In genomic region chr2:66512626-66513025, GRCh38 we compare ENCODE assay signal across 1 cellular context.
TF ChIP-seq lines count a peak whose summit lies in the region.

No MANE protein-coding gene starts in this region.

TF ChIP-seq in GM23338, 12 proteins besides CTCF, POLR2A, EP300 and RAD21 (continued from another document):
- TF ChIP-seq REST (IDR thresholded peaks at IDR 0.05; ENCODE audit: unreplicated experiment) (no peak), JUNB (IDR thresholded peaks at IDR 0.05; ENCODE audit: unreplicated experiment) (no peak), NANOG (IDR thresholded peaks at IDR 0.05; ENCODE audit: borderline replicate concordance) (no peak), CREB1 (CRISPR knock-in tag; IDR thresholded peaks at IDR 0.05; ENCODE audit: low read depth) (no peak), ZNF462 (CRISPR knock-in tag; IDR thresholded peaks at IDR 0.05) (no peak)
